In the genomic region with DNA sequence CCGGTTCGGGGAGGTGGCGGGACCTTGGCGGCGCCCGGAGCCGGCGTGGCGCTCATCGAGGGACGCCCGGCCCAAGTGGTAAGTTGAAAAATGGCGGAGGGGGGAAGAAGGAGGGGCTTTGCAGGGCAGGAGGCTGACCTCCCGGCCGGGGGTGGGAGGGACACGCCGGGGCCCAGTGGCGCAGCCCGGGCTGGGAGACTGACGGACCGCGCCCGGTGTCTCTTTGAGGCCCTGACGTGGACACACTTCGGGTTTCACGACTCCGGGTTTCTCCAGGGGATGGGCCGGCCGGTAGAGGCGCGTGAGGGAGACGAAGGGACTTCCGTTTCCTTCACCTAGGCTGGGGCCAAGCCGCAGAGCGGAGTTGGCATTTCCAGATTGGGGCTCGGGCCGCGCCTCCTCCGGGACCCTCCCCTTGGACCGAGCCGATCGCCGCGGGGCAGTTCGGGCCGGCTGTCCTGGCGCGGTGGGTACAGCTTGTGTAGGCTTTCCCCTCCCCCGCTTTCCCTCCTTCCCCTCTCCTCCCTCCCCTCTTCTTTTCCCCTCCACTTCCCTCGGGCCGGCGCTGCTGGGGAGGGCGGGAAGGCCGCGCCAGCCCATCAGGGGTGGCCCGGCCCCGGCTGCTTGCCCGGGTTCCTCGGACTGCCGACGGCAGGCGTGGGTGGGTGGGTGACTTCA, we compare ENCODE assay signal across 8 cellular contexts. TPM values are rescaled to one million over a fixed set of nuclear protein-coding genes. Genes with fewer than 3 reads are reported as not detected.
DNase-seq lines count a peak whose midpoint lies in the region; ATAC-seq and TF ChIP-seq lines count a peak whose summit lies in the region.

A gene (plus strand): TSS at position 226 of the 678 bp plus-strand sequence. CDS start 25,610 bp downstream, outside the sequence.

- peak; percentile 72 for TF ChIP-seq POLR2A in GM19193 (IDR thresholded peaks at IDR 0.05; ENCODE audit: extremely low read depth, insufficient read depth, insufficient read length)

- ATAC-seq in HG03432 (IDR thresholded peaks at IDR 0.05; ENCODE audit: unreplicated experiment), result peak; percentile 86

- peak in 13 of 14 donors; percentile 18 to 89 (median 78) for DNase-seq in C1 segment of cervical spinal cord (lab: John Stamatoyannopoulos, UW)
- peak; percentile 93 for DNase-seq in NCI-H82 (lab: John Stamatoyannopoulos, UW)
- peak; percentile 88 for DNase-seq in activated CD8-positive, alpha-beta memory T cell treated with anti-CD3 and anti-CD28 coated beads for 24 hours
- DNase-seq in effector CD8-positive, alpha-beta T cell (lab: John Stamatoyannopoulos, UW), result peak; percentile 51
- peak; percentile 89 for DNase-seq in lung microvascular endothelial cell (ENCODE audit: low read depth in 2 of 2)
- DNase-seq in stimulated activated CD8-positive, alpha-beta memory T cell treated with anti-CD3 and anti-CD28 coated beads, Interleukin-12 subunit alpha, Interleukin-12 subunit beta, amount 100 ng/mL, for 1 hour (ENCODE audit: low read depth), result peak; percentile 31

RNA-seq across cellular contexts. Expression of the gene that starts here (rescaled TPM):
- 28.1 and 49.2 TPM in 2 replicates for total RNA-seq in lung microvascular endothelial cell

Comparison
In these comparisons a context has a peak if more than half of its experiments do, and no peak if none do; other contexts are left out.
1. Peak in every context shown above with its lines: DNase-seq and ATAC-seq.
2. DNase-seq: peak in every context shown above with its lines; median percentile 93 in NCI-H82; 89 in lung microvascular endothelial cell; 88 in activated CD8-positive, alpha-beta memory T cell treated with anti-CD3 and anti-CD28 coated beads for 24 hours; 78 in C1 segment of cervical spinal cord; 51 in effector CD8-positive, alpha-beta T cell; 31 in stimulated activated CD8-positive, alpha-beta memory T cell treated with anti-CD3 and anti-CD28 coated beads, Interleukin-12 subunit alpha, Interleukin-12 subunit beta, amount 100 ng/mL, for 1 hour.